In the genomic region with DNA sequence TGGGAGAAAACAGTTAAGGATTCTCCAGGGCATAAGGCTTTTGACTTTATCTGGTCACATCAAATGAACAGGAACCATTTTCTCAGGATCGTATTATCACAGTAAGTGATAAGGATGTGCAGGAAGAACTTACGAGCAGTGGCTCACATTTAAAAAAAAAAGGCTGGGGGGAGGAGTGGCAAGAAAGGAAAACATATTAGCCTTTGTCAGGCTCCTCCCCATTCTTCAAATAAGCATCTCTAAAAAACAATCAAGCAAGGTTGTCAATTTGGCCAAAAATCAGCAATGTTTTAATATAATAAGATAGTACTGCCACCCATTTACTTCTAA, we compare ENCODE assay signal across 9 cellular contexts.
A peak's percentile ranks its signal among the peaks of the same experiment; 100 is the strongest.
DNase-seq lines count a peak whose midpoint lies in the region; TF ChIP-seq lines count a peak whose summit lies in the region.
"Had no signal": no experiment of that assay in that cellular context is flagged by ENCODE, and none has a peak within 500 bp of the region (broad histone marks: within the 10 kb centered on the region; RNA-seq: fewer than 3 reads in every experiment).

No MANE protein-coding gene starts in this region.

- H3K27me3 Mint-ChIP-seq in CD8-positive, alpha-beta memory T cell, result no peaks in the 10 kb centered on the region
- H3K27me3 Mint-ChIP-seq in neural crest cell (ENCODE audit: low read depth), result no peaks in the 10 kb centered on the region
- H3K27me3 Mint-ChIP-seq in chondrocyte (ENCODE audit: low read depth), result peaks cover 22% of the 10 kb centered on the region

- no peak overlapping the region for H3K27ac ChIP-seq in CD8-positive, alpha-beta memory T cell (ENCODE audit: low read depth, low read length)
- no peak overlapping the region for H3K27ac ChIP-seq in Karpas-422 (ENCODE audit: low read length)
- no peak overlapping the region for H3K27ac ChIP-seq in breast epithelium

- H3K9me3 ChIP-seq in CD8-positive, alpha-beta memory T cell (ENCODE audit: low read length), result no peaks in the 10 kb centered on the region
- H3K9me3 ChIP-seq in Karpas-422 (ENCODE audit: low read length), result no peaks in the 10 kb centered on the region
- H3K9me3 ChIP-seq in breast epithelium, result no peaks in the 10 kb centered on the region

- CTCF ChIA-PET in CD8-positive, alpha-beta memory T cell (lab: Charles Lee), result no interaction called here

- H3K9me2 ChIP-seq in Karpas-422 (replicated peaks; ENCODE audit: insufficient read depth, low read length), result no peaks in the 10 kb centered on the region

- H3K27ac Mint-ChIP-seq in CD8-positive, alpha-beta memory T cell, result peak overlapping the region; percentile 7 to 95 (median 91)
- H3K27ac Mint-ChIP-seq in neural crest cell (ENCODE audit: unreplicated experiment), result peak overlapping the region; percentile 89
- no peak overlapping the region for H3K27ac Mint-ChIP-seq in chondrocyte (ENCODE audit: unreplicated experiment)

- H3K27me3 ChIP-seq in CD8-positive, alpha-beta memory T cell (ENCODE audit: insufficient read depth, low read length, poor library complexity, severe bottlenecking), result no peaks in the 10 kb centered on the region
- H3K27me3 ChIP-seq in Karpas-422 (ENCODE audit: low read length), result no peaks in the 10 kb centered on the region
- no peaks in the 10 kb centered on the region for H3K27me3 ChIP-seq in breast epithelium

- TF ChIP-seq CTCF in breast epithelium (IDR thresholded peaks at IDR 0.05), result no peak
- no peak for TF ChIP-seq CTCF in neural crest cell (conservative IDR thresholded peaks at IDR 0.05)
- TF ChIP-seq CTCF in chondrocyte (IDR thresholded peaks at IDR 0.05), result no peak

- peaks cover 16 to 20% (median 19%) of the 10 kb centered on the region in 3 donors for H3K4me1 Mint-ChIP-seq in CD8-positive, alpha-beta memory T cell
- peaks cover 30% of the 10 kb centered on the region for H3K4me1 Mint-ChIP-seq in neural crest cell
- H3K4me1 Mint-ChIP-seq in chondrocyte (ENCODE audit: low read depth), result no peaks in the 10 kb centered on the region

- no peaks in the 10 kb centered on the region for H4K20me1 ChIP-seq in Karpas-422 (ENCODE audit: insufficient read depth, low read depth, low read length)

- peak overlapping the region; percentile 90 to 94 (median 92) for H3K4me3 Mint-ChIP-seq in CD8-positive, alpha-beta memory T cell
- no peak overlapping the region for H3K4me3 Mint-ChIP-seq in neural crest cell
- H3K4me3 Mint-ChIP-seq in chondrocyte (ENCODE audit: unreplicated experiment), result no peak overlapping the region

- peak overlapping the region; percentile 62 for H3K4me2 ChIP-seq in Karpas-422 (ENCODE audit: low read depth, low read length, poor library complexity, severe bottlenecking)

- H3K9ac ChIP-seq in Karpas-422 (ENCODE audit: low read length), result peak overlapping the region; percentile 43

- intact Hi-C loops in breast epithelium (cut with DNase I; ENCODE audit: low total_unique reads), result no loop called here

- H3K36me3 Mint-ChIP-seq in CD8-positive, alpha-beta memory T cell, result peaks cover 0 to 6% (median 0%) of the 10 kb centered on the region in 3 donors
- H3K36me3 Mint-ChIP-seq in neural crest cell (ENCODE audit: low read depth) (no peaks in the 10 kb centered on the region), chondrocyte (ENCODE audit: low read depth) (no peaks in the 10 kb centered on the region)

- POLR2A ChIA-PET in CD8-positive, alpha-beta memory T cell (lab: Charles Lee), result no interaction called here

- peak overlapping the region; percentile 64; the same call in 1 of the 2 replicates for H2AFZ ChIP-seq in Karpas-422 (ENCODE audit: low read length)

- DNase-seq in CD8-positive, alpha-beta memory T cell, result no peak
- DNase-seq in Karpas-422 (no peak), breast epithelium (ENCODE audit: low spot score in 2 of 2) (no peak), neural crest cell (ENCODE audit: low read depth, low spot score) (no peak), NCI-H187 treated with DMSO at 0.1 percent for 48 hours (lab: John Stamatoyannopoulos, UW) (no peak), chondrocyte (ENCODE audit: low spot score) (no peak), NCI-H2029 treated with DMSO at 0.1 percent for 48 hours (lab: John Stamatoyannopoulos, UW) (no peak)
- no peak for DNase-seq in stimulated activated CD4-positive, alpha-beta T cell treated with anti-CD3 and anti-CD28 coated beads, Interleukin-4, amount 100 ng/mL, for 4 hours
- DNase-seq: stimulated activated naive CD4-positive, alpha-beta T cell treated with Interleukin-2 at 50 U/mL for 16 hours had no signal

- H3K4me3 ChIP-seq in CD8-positive, alpha-beta memory T cell (ENCODE audit: low read length), result peak overlapping the region; percentile 75
- peak overlapping the region; percentile 57 for H3K4me3 ChIP-seq in Karpas-422 (ENCODE audit: low read length)
- H3K4me3 ChIP-seq in breast epithelium, result peak overlapping the region; percentile 50 to 65 (median 55)

- H3K9me3 Mint-ChIP-seq in CD8-positive, alpha-beta memory T cell, result no peaks in the 10 kb centered on the region
- H3K9me3 Mint-ChIP-seq in neural crest cell (peaks cover 2% of the 10 kb centered on the region), chondrocyte (ENCODE audit: low read depth) (no peaks in the 10 kb centered on the region)

- H3K36me3 ChIP-seq in CD8-positive, alpha-beta memory T cell (ENCODE audit: insufficient read depth, low read length), result no peaks in the 10 kb centered on the region
- H3K36me3 ChIP-seq in Karpas-422 (ENCODE audit: insufficient read depth, low read length), result no peaks in the 10 kb centered on the region
- no peaks in the 10 kb centered on the region for H3K36me3 ChIP-seq in breast epithelium

- H3K4me1 ChIP-seq in CD8-positive, alpha-beta memory T cell (ENCODE audit: insufficient read depth, low read length), result peaks cover 7% of the 10 kb centered on the region
- H3K4me1 ChIP-seq in Karpas-422 (ENCODE audit: low read length) (peaks cover 10% of the 10 kb centered on the region), breast epithelium (no peaks in the 10 kb centered on the region)

- no peak for TF ChIP-seq POLR2A in breast epithelium (IDR thresholded peaks at IDR 0.05)

- no peaks in the 10 kb centered on the region for H3K79me2 ChIP-seq in Karpas-422 (ENCODE audit: low read length)

Comparison
In these comparisons a context has a peak if more than half of its experiments do, and no peak if none do; other contexts are left out.
1. H3K4me3 Mint-ChIP-seq: peak in CD8-positive, alpha-beta memory T cell (7 of 7); none in neural crest cell (single experiment) and chondrocyte (single experiment).
2. Peak in every context shown above with its lines, with median percentiles within 50 percentile points of each other: H3K4me3 ChIP-seq.